Comparison of ENCODE assay signal across 8 cellular contexts in the genomic region with DNA sequence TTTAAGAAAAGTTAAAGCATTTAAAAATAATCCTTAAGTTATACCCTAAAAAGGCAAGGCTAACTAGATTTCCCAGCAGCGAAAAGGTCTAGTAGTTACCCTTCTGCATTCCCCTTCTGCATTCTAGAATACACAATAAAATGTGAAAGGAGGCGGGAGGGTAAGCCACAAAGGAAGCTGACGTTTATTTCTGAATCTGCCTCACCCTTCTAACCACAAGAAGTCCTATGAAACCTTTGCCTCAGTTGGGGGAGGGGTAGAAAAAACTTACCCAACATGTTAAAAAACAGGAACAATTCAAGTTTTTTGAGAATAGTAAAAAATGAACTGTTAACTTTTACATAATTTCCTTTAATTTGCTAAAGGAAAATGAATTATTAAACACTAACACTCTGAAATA. TPM values are rescaled to one million over a fixed set of nuclear protein-coding genes. Genes with fewer than 3 reads are reported as not detected.
DNase-seq lines count a peak whose midpoint lies in the region; ATAC-seq, FAIRE-seq and TF ChIP-seq lines count a peak whose summit lies in the region.

No MANE protein-coding gene starts in this region.

- H3K9ac ChIP-seq in keratinocyte (ENCODE audit: control insufficient read depth, extremely low read depth, insufficient read depth, low read length), result peak overlapping the region; percentile 30

- peaks cover 31% of the 10 kb centered on the region for H3K79me2 ChIP-seq in keratinocyte (ENCODE audit: control insufficient read depth, insufficient read depth, low read length)

- H3K27ac ChIP-seq in AG04450 (ENCODE audit: low read depth, low read length), result no peak overlapping the region
- H3K27ac ChIP-seq in keratinocyte (ENCODE audit: control insufficient read depth, insufficient read depth, low read length), result peak overlapping the region; percentile 75
- H3K27ac ChIP-seq in ovary, result no peak overlapping the region

- peak overlapping the region; percentile 54 for H3K4me2 ChIP-seq in keratinocyte (ENCODE audit: control insufficient read depth, extremely low read depth, insufficient read depth, low read depth, low read length)

- no peak for TF ChIP-seq POLR2A in ovary (IDR thresholded peaks at IDR 0.05)

- peak overlapping the region; percentile 88 for H3K27ac Mint-ChIP-seq in activated naive CD8-positive, alpha-beta T cell treated with anti-CD3 and anti-CD28 coated beads, Interleukin-2, amount 50 U/mL, for 24 hours

- H3K9me1 ChIP-seq in keratinocyte (ENCODE audit: control insufficient read depth, extremely low read depth, insufficient read depth, low read length), result no peaks in the 10 kb centered on the region

- FAIRE-seq in keratinocyte (lab: Jason Lieb, UNC), result peak; percentile 55

- ATAC-seq in GM18519 (IDR thresholded peaks at IDR 0.05; ENCODE audit: low FRiP score, unreplicated experiment) (peak; percentile 60), HG02943 (IDR thresholded peaks at IDR 0.05; ENCODE audit: low read depth, unreplicated experiment) (peak; percentile 74)
- ATAC-seq in activated naive CD8-positive, alpha-beta T cell treated with anti-CD3 and anti-CD28 coated beads, Interleukin-2, amount 50 U/mL, for 24 hours, result peak; percentile 59

- CTCF ChIA-PET in AG04450 (lab: Charles Lee), result no interaction called here

- 55 to 59% (median 56%) methylated on average over 3 of the region's 3 CpGs for WGBS in ovary, 3 donors

- peaks cover 2 to 4% of the 10 kb centered on the region in 2 experiments for H3K36me3 ChIP-seq in keratinocyte (ENCODE audit: control insufficient read depth in 2 of 2, extremely low read depth in 1 of 2, insufficient read depth in 2 of 2, low read length in 2 of 2)
- H3K36me3 ChIP-seq in ovary, result no peaks in the 10 kb centered on the region

- no peaks in the 10 kb centered on the region for H4K20me1 ChIP-seq in keratinocyte (ENCODE audit: control insufficient read depth, extremely low read depth, insufficient read depth, low read length)

- H3K4me3 ChIP-seq in AG04450 (ENCODE audit: low read depth, low read length) (no peak overlapping the region), keratinocyte (ENCODE audit: control insufficient read depth in 2 of 3, extremely low read depth in 1 of 3, insufficient read depth in 2 of 3, low read depth in 1 of 3, low read length in 3 of 3) (peak overlapping the region in 1 of 3 experiments; percentile 13), ovary (no peak overlapping the region)

- H3K27me3 ChIP-seq in AG04450 (ENCODE audit: control insufficient read depth, insufficient read depth, low read length) (no peaks in the 10 kb centered on the region), keratinocyte (ENCODE audit: control insufficient read depth, extremely low read depth, insufficient read depth, low read length) (no peaks in the 10 kb centered on the region), ovary (no peaks in the 10 kb centered on the region)

- H3K36me3 Mint-ChIP-seq in activated naive CD8-positive, alpha-beta T cell treated with anti-CD3 and anti-CD28 coated beads, Interleukin-2, amount 50 U/mL, for 24 hours (ENCODE audit: low read depth), result peaks cover 76% of the 10 kb centered on the region

- no peaks in the 10 kb centered on the region for H3K27me3 Mint-ChIP-seq in activated naive CD8-positive, alpha-beta T cell treated with anti-CD3 and anti-CD28 coated beads, Interleukin-2, amount 50 U/mL, for 24 hours

- peaks cover 91% of the 10 kb centered on the region for H3K4me1 Mint-ChIP-seq in activated naive CD8-positive, alpha-beta T cell treated with anti-CD3 and anti-CD28 coated beads, Interleukin-2, amount 50 U/mL, for 24 hours

- intact Hi-C loops in ovary (cut with DNase I), result no loop called here

- no peak for TF ChIP-seq EP300 in ovary (IDR thresholded peaks at IDR 0.05)

- TF ChIP-seq CTCF in AG04450 (IDR thresholded peaks at IDR 0.05; ENCODE audit: low read depth, low read length) (no peak), keratinocyte (optimal IDR thresholded peaks at IDR 0.05 in 1 of 3, IDR thresholded peaks at IDR 0.05 in 1 of 3, conservative IDR thresholded peaks at IDR 0.05 in 1 of 3; ENCODE audit: extremely low read depth in 1 of 3, insufficient read depth in 2 of 3, low read length in 3 of 3) (no peak), ovary (IDR thresholded peaks at IDR 0.05) (no peak)

- dilution Hi-C loops in keratinocyte (cut with MboI; ENCODE audit: extremely low pct_ligation_motif_present, low sequenced_read_pairs), result no loop called here

- no peaks in the 10 kb centered on the region for H3K9me3 ChIP-seq in AG04450 (ENCODE audit: control insufficient read depth, insufficient read depth, low read length)
- H3K9me3 ChIP-seq in keratinocyte (ENCODE audit: control insufficient read depth, low read depth, low read length), result no peaks in the 10 kb centered on the region
- no peaks in the 10 kb centered on the region for H3K9me3 ChIP-seq in ovary

- no peak overlapping the region for H2AFZ ChIP-seq in keratinocyte (ENCODE audit: control insufficient read depth, low read length)

- DNase-seq in AG04450 (ENCODE audit: low read depth, low spot score) (peak; percentile 71), NOMO-1 (lab: John Stamatoyannopoulos, UW; ENCODE audit: unreplicated experiment in 2 of 2) (peak; percentile 96 to 99), keratinocyte (ENCODE audit: low read depth, low spot score) (peak; percentile 61), ovary (no peak), NCI-H510A treated with DMSO at 0.1 percent for 48 hours (lab: John Stamatoyannopoulos, UW) (no peak)
- no peak for DNase-seq in activated naive CD8-positive, alpha-beta T cell treated with anti-CD3 and anti-CD28 coated beads, Interleukin-2, amount 50 U/mL, for 24 hours

- H3K9me3 Mint-ChIP-seq in activated naive CD8-positive, alpha-beta T cell treated with anti-CD3 and anti-CD28 coated beads, Interleukin-2, amount 50 U/mL, for 24 hours, result no peaks in the 10 kb centered on the region

- POLR2A ChIA-PET in AG04450 (lab: Yijun Ruan, JAX), result no interaction called here

- H3K4me3 Mint-ChIP-seq in activated naive CD8-positive, alpha-beta T cell treated with anti-CD3 and anti-CD28 coated beads, Interleukin-2, amount 50 U/mL, for 24 hours, result peak overlapping the region; percentile 90

- H3K4me1 ChIP-seq in keratinocyte (ENCODE audit: control insufficient read depth, extremely low read depth, insufficient read depth, low read length) (peaks cover 11% of the 10 kb centered on the region), ovary (ENCODE audit: insufficient read depth) (no peaks in the 10 kb centered on the region)

RNA-seq across cellular contexts. Expression of gene STK17B, which starts 11.3 kb away (rescaled TPM):
- 26.0 and 31.8 TPM in 2 replicates for polyA plus RNA-seq in AG04450 (2011; rRNA removed)
- polyA minus RNA-seq in AG04450 (2011; rRNA and poly(A)+ RNA removed), result 20.7 and 34.9 TPM in 2 replicates
- polyA plus RNA-seq in keratinocyte, result 4.8 to 11.0 TPM (median 7.7 TPM) in 3 replicates
- 4.1 TPM for polyA plus RNA-seq in keratinocyte (2011; ENCODE audit: low read depth)
- polyA plus RNA-seq in keratinocyte (2011; cell fraction: cytosol; rRNA removed), result 3.4 and 8.1 TPM in 2 replicates
- 5.3 and 6.1 TPM in 2 replicates for polyA plus RNA-seq in keratinocyte (2011; cell fraction: nucleus; rRNA removed)
- 7.9 and 8.6 TPM in 2 replicates for polyA plus RNA-seq in keratinocyte (2012; ENCODE audit: low replicate concordance)
- 2.2 to 11.0 TPM (median 4.8 TPM) in 3 replicates for polyA minus RNA-seq in keratinocyte
- polyA minus RNA-seq in keratinocyte (2011; cell fraction: cytosol; rRNA and poly(A)+ RNA removed), result 7.5 TPM
- polyA minus RNA-seq in keratinocyte (2011; cell fraction: nucleus; rRNA and poly(A)+ RNA removed), result 5.1 and 10.9 TPM in 2 replicates
- total RNA-seq in ovary, result 10 to 100 TPM in 1 of 7 donors, 1 to 10 TPM in 6; 3.0 to 11.6 (median 4.9) TPM
- 10 to 100 TPM in 1 of 2 donors, 1 to 10 TPM in 1; 1.7 to 28.4 TPM for polyA plus RNA-seq in ovary

Comparison
In these comparisons a context has a peak if more than half of its experiments do, and no peak if none do; other contexts are left out.
1. DNase-seq: peak in AG04450 (single experiment), NOMO-1 (2 of 2) and keratinocyte (single experiment); none in activated naive CD8-positive, alpha-beta T cell treated with anti-CD3 and anti-CD28 coated beads, Interleukin-2, amount 50 U/mL, for 24 hours (single experiment), ovary (0 of 5) and NCI-H510A treated with DMSO at 0.1 percent for 48 hours (single experiment).
2. Peak in every context shown above with its lines, with median percentiles within 50 percentile points of each other: ATAC-seq.